In the genomic region with DNA sequence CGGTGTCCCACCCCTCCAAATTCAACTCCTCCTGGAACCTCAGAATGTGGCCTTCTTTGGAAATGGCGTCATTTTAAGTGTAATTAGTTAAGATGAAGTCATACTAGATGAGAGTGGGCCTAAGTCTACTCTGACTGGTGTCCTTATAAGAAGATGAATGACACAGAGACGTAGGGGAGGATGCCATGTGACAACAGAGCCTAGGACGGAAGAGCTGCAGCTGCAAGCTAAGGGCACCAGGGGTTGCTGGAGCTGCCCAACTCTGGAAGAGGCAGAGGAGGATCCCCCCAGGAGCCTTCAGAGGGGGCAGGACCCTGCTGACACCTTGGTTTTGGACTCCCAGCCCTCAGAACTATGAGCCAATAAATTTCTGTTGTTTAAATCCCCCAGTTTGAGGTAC, we compare ENCODE assay signal across 31 cellular contexts.
DNase-seq lines count a peak whose midpoint lies in the region; ATAC-seq and TF ChIP-seq lines count a peak whose summit lies in the region.
"Had no signal": no experiment of that assay in that cellular context is flagged by ENCODE, and none has a peak within 500 bp of the region (broad histone marks: within the 10 kb centered on the region; RNA-seq: fewer than 3 reads in every experiment).

No MANE protein-coding gene starts in this region.

- H2BK20ac ChIP-seq in H9 (ENCODE audit: low read depth, low read length, poor library complexity, severe bottlenecking) = no peak overlapping the region

- ATAC-seq in activated CD8-positive, alpha-beta memory T cell treated with anti-CD3 and anti-CD28 coated beads, Interleukin-2, amount 10 ng/mL, durations not matched to agents 7 days and 5 days = no peak
- ATAC-seq: natural killer cell; stimulated activated effector memory CD8-positive, alpha-beta T cell treated with anti-CD3 and anti-CD28 coated beads, Interleukin-12 subunit alpha, Interleukin-12 subunit beta, amount 100 ng/mL, for 72 hours had no signal

- H3T11ph ChIP-seq in H9 (ENCODE audit: low read length) = no peak overlapping the region

- H2BK120ac ChIP-seq in H9 (ENCODE audit: low read depth, low read length, poor library complexity, severe bottlenecking) = no peak overlapping the region

- H3K4me3 ChIP-seq in SJSA1 (no peak overlapping the region), left ventricle myocardium inferior (no peak overlapping the region)
- H3K4me3 ChIP-seq: BLaER1 treated with 17β-estradiol and CSF1 and Interleukin-3, amounts not matched to agents 10 nM and 100 nM; cardiac muscle cell; GM23248; PC-9; transverse colon had no signal

- no peak overlapping the region for H3K27ac Mint-ChIP-seq in H9
- peak overlapping the region; percentile 94 for H3K27ac Mint-ChIP-seq in osteocyte (ENCODE audit: unreplicated experiment)
- no peak overlapping the region for H3K27ac Mint-ChIP-seq in activated CD8-positive, alpha-beta memory T cell treated with anti-CD3 and anti-CD28 coated beads, Interleukin-2, amount 10 ng/mL, durations not matched to agents 7 days and 5 days
- H3K27ac Mint-ChIP-seq: activated naive CD8-positive, alpha-beta T cell; natural killer cell; stimulated activated effector memory CD8-positive, alpha-beta T cell treated with anti-CD3 and anti-CD28 coated beads, Interleukin-12 subunit alpha, Interleukin-12 subunit beta, amount 100 ng/mL, for 72 hours had no signal

- peaks cover 10% of the 10 kb centered on the region for H3K27me3 Mint-ChIP-seq in H9 (ENCODE audit: low read depth)
- H3K27me3 Mint-ChIP-seq in osteocyte (ENCODE audit: unreplicated experiment) = no peaks in the 10 kb centered on the region
- H3K27me3 Mint-ChIP-seq in activated CD8-positive, alpha-beta memory T cell treated with anti-CD3 and anti-CD28 coated beads, Interleukin-2, amount 10 ng/mL, durations not matched to agents 7 days and 5 days = no peaks in the 10 kb centered on the region
- H3K27me3 Mint-ChIP-seq: activated naive CD8-positive, alpha-beta T cell had no signal

- H2BK15ac ChIP-seq in H9 (ENCODE audit: low read depth, low read length) = no peak overlapping the region

- no peak overlapping the region for H2BK5ac ChIP-seq in H9 (ENCODE audit: insufficient read length, low read length)

- no CpG with 5 or more reads among the region's 4 CpGs for WGBS in H9 (ENCODE audit: extremely low coverage, insufficient read length, low lambda C conversion rate)

- no peak overlapping the region for H3K23ac ChIP-seq in H9 (ENCODE audit: insufficient read length, low read depth, low read length)

- H4K91ac ChIP-seq in H9 (ENCODE audit: insufficient read length, low read depth, low read length) = no peak overlapping the region

- no peaks in the 10 kb centered on the region for H3K79me1 ChIP-seq in H9 (ENCODE audit: insufficient read depth, low read depth, low read length, poor library complexity, severe bottlenecking)

- H3K14ac ChIP-seq in H9 (ENCODE audit: insufficient read depth, low read length) = no peak overlapping the region

- H3K27me3 ChIP-seq in H9 (ENCODE audit: insufficient read depth, low read length) = no peaks in the 10 kb centered on the region
- H3K27me3 ChIP-seq in SJSA1 (replicated peaks) = no peaks in the 10 kb centered on the region
- peaks cover 40% of the 10 kb centered on the region for H3K27me3 ChIP-seq in left ventricle myocardium inferior (ENCODE audit: low read depth)
- H3K27me3 ChIP-seq: BLaER1 treated with 17β-estradiol and CSF1 and Interleukin-3, amounts not matched to agents 10 nM and 100 nM; cardiac muscle cell; transverse colon had no signal

- H3K4ac ChIP-seq in H9 (ENCODE audit: low read depth, low read length) = no peak overlapping the region

- 0 out of 3 replicates have a peak, but pooled peaks have one; percentile 18 for TF ChIP-seq CTCF in H9 (conservative IDR thresholded peaks at IDR 0.05)
- no peak for TF ChIP-seq CTCF in osteocyte (IDR thresholded peaks at IDR 0.05)
- TF ChIP-seq CTCF in left ventricle myocardium inferior (IDR thresholded peaks at IDR 0.05; ENCODE audit: borderline replicate concordance) = no peak

- H4K20me1 ChIP-seq in H9 (ENCODE audit: control insufficient read depth, insufficient read depth, insufficient read length) = peaks cover 2% of the 10 kb centered on the region

- H3K56ac ChIP-seq in H9 (ENCODE audit: insufficient read length, low read depth, low read length) = no peak overlapping the region

- no peaks in the 10 kb centered on the region for H3K23me2 ChIP-seq in H9 (ENCODE audit: insufficient read length, low read depth, low read length, poor library complexity, severe bottlenecking)

- intact Hi-C loops in left ventricle myocardium inferior (cut with micrococcal nuclease) = no loop called here

- DNase-seq in H9 (peak; percentile 28), SJSA1 (ENCODE audit: low read depth in 1 of 2, low spot score in 2 of 2) (peak in 1 of 2 experiments; percentile 1), glomerular visceral epithelial cell (ENCODE audit: extremely low spot score) (peak; percentile 9), osteocyte (ENCODE audit: extremely low spot score, unreplicated experiment) (peak; percentile 30), left ventricle myocardium inferior (no peak), NCI-H69 (lab: John Stamatoyannopoulos, UW) (no peak)
- DNase-seq in activated CD8-positive, alpha-beta memory T cell treated with anti-CD3 and anti-CD28 coated beads, Interleukin-2, amount 10 ng/mL, durations not matched to agents 7 days and 5 days = no peak
- DNase-seq: activated CD4-positive, alpha-beta T cell treated with anti-CD3 and anti-CD28 coated beads for 4 hours; activated effector memory CD4-positive, alpha-beta T cell treated with Interleukin-2 at 50 U/mL for 16 hours; activated T-cell treated with anti-CD3 and anti-CD28 coated beads, Interleukin-2, amount 50 U/mL, for 1 hour; COR-L47; cortex of kidney; DMS79; GDM1; KG1; MM.1S; natural killer cell; NCI-H1417; NCI-H2029; NCI-H524; occipital lobe; PC-9; SHP77; T-helper 9 cell; transverse colon had no signal

- CTCF ChIA-PET in activated CD8-positive, alpha-beta memory T cell treated with anti-CD3 and anti-CD28 coated beads, Interleukin-2, amount 10 ng/mL, durations not matched to agents 7 days and 5 days (lab: Charles Lee) = no interaction called here

- H3K4me2 ChIP-seq in H9 (ENCODE audit: insufficient read depth, insufficient read length, low read length) = no peak overlapping the region
- H3K4me2 ChIP-seq: PC-9 had no signal

- H2BK12ac ChIP-seq in H9 (ENCODE audit: insufficient read length, low read depth, low read length) = no peak overlapping the region

- H3K9me3 Mint-ChIP-seq in H9 (peaks cover 0 to 8% of the 10 kb centered on the region in 2 experiments; a peak in 3 of 5 replicates), osteocyte (ENCODE audit: unreplicated experiment) (no peaks in the 10 kb centered on the region)
- peaks cover 4% of the 10 kb centered on the region for H3K9me3 Mint-ChIP-seq in activated CD8-positive, alpha-beta memory T cell treated with anti-CD3 and anti-CD28 coated beads, Interleukin-2, amount 10 ng/mL, durations not matched to agents 7 days and 5 days (ENCODE audit: low read depth)
- H3K9me3 Mint-ChIP-seq: natural killer cell had no signal

- no peak overlapping the region for H4K5ac ChIP-seq in H9 (ENCODE audit: insufficient read length, low read depth, low read length)

- no peak overlapping the region for H2AFZ ChIP-seq in H9 (ENCODE audit: low read length)
- H2AFZ ChIP-seq: PC-9 had no signal

- H3K4me1 ChIP-seq in H9 (ENCODE audit: insufficient read depth, low read length) = no peaks in the 10 kb centered on the region
- peaks cover 14% of the 10 kb centered on the region for H3K4me1 ChIP-seq in SJSA1 (replicated peaks)
- H3K4me1 ChIP-seq in left ventricle myocardium inferior = no peaks in the 10 kb centered on the region
- H3K4me1 ChIP-seq: transverse colon had no signal

- H3K79me2 ChIP-seq in H9 (ENCODE audit: insufficient read depth, low read length) = no peaks in the 10 kb centered on the region

- H3K4me3 Mint-ChIP-seq in H9 = no peak overlapping the region
- no peak overlapping the region for H3K4me3 Mint-ChIP-seq in osteocyte (ENCODE audit: unreplicated experiment)
- no peak overlapping the region for H3K4me3 Mint-ChIP-seq in activated CD8-positive, alpha-beta memory T cell treated with anti-CD3 and anti-CD28 coated beads, Interleukin-2, amount 10 ng/mL, durations not matched to agents 7 days and 5 days
- H3K4me3 Mint-ChIP-seq: activated naive CD8-positive, alpha-beta T cell; natural killer cell; stimulated activated effector memory CD8-positive, alpha-beta T cell treated with anti-CD3 and anti-CD28 coated beads, Interleukin-12 subunit alpha, Interleukin-12 subunit beta, amount 100 ng/mL, for 72 hours had no signal

- no peak overlapping the region for H3K9ac ChIP-seq in H9 (ENCODE audit: extremely low read depth, insufficient read length, low read length)
- H3K9ac ChIP-seq: BLaER1 treated with 17β-estradiol and CSF1 and Interleukin-3, amounts not matched to agents 10 nM and 100 nM had no signal

- H2AK5ac ChIP-seq in H9 (ENCODE audit: insufficient read length, low read length) = no peak overlapping the region

- no peaks in the 10 kb centered on the region for H3K36me3 ChIP-seq in SJSA1
- H3K36me3 ChIP-seq in left ventricle myocardium inferior = no peaks in the 10 kb centered on the region
- H3K36me3 ChIP-seq: cardiac muscle cell, transverse colon had no signal

- no peak overlapping the region for H3K18ac ChIP-seq in H9 (ENCODE audit: insufficient read length, low read depth, low read length)

- H3K27ac ChIP-seq in H9 (ENCODE audit: insufficient read length, low read depth, low read length) (no peak overlapping the region), SJSA1 (peak overlapping the region; percentile 69), left ventricle myocardium inferior (replicated peaks) (no peak overlapping the region)
- H3K27ac ChIP-seq: BLaER1 treated with 17β-estradiol and CSF1 and Interleukin-3, amounts not matched to agents 10 nM and 100 nM; cardiac muscle cell; HL-60; PC-9; transverse colon had no signal

- H3K4me1 Mint-ChIP-seq in H9 (peaks cover 14 to 17% of the 10 kb centered on the region in 2 experiments), osteocyte (ENCODE audit: unreplicated experiment) (peaks cover 40% of the 10 kb centered on the region)
- H3K4me1 Mint-ChIP-seq in activated CD8-positive, alpha-beta memory T cell treated with anti-CD3 and anti-CD28 coated beads, Interleukin-2, amount 10 ng/mL, durations not matched to agents 7 days and 5 days = no peaks in the 10 kb centered on the region
- H3K4me1 Mint-ChIP-seq: natural killer cell; stimulated activated effector memory CD8-positive, alpha-beta T cell treated with anti-CD3 and anti-CD28 coated beads, Interleukin-12 subunit alpha, Interleukin-12 subunit beta, amount 100 ng/mL, for 72 hours had no signal

- H3K36me3 Mint-ChIP-seq in H9 (ENCODE audit: insufficient read depth in 1 of 3, low read depth in 3 of 3) (peaks cover 0 to 9% (median 0%) of the 10 kb centered on the region in 3 experiments; a peak in 2 of 7 replicates), osteocyte (ENCODE audit: unreplicated experiment) (peaks cover 15% of the 10 kb centered on the region)
- no peaks in the 10 kb centered on the region for H3K36me3 Mint-ChIP-seq in activated CD8-positive, alpha-beta memory T cell treated with anti-CD3 and anti-CD28 coated beads, Interleukin-2, amount 10 ng/mL, durations not matched to agents 7 days and 5 days
- H3K36me3 Mint-ChIP-seq: activated naive CD8-positive, alpha-beta T cell; natural killer cell; stimulated activated effector memory CD8-positive, alpha-beta T cell treated with anti-CD3 and anti-CD28 coated beads, Interleukin-12 subunit alpha, Interleukin-12 subunit beta, amount 100 ng/mL, for 72 hours had no signal

- no peak overlapping the region for H4K8ac ChIP-seq in H9 (replicated peaks; ENCODE audit: insufficient read length, low read depth, low read length)

- H3K9me3 ChIP-seq in H9 (ENCODE audit: control insufficient read depth, low read depth, low read length) = no peaks in the 10 kb centered on the region
- H3K9me3 ChIP-seq in SJSA1 (replicated peaks) = no peaks in the 10 kb centered on the region
- peaks cover 21% of the 10 kb centered on the region for H3K9me3 ChIP-seq in left ventricle myocardium inferior (replicated peaks)
- H3K9me3 ChIP-seq: transverse colon had no signal

Comparison
In these comparisons a context has a peak if more than half of its experiments do, and no peak if none do; other contexts are left out.
1. DNase-seq: peak in H9 (single experiment), glomerular visceral epithelial cell (single experiment) and osteocyte (single experiment); none in left ventricle myocardium inferior (single experiment), NCI-H69 (single experiment) and activated CD8-positive, alpha-beta memory T cell treated with anti-CD3 and anti-CD28 coated beads, Interleukin-2, amount 10 ng/mL, durations not matched to agents 7 days and 5 days (single experiment).